1 cellular context compared by ENCODE assay signal in the genomic region with DNA sequence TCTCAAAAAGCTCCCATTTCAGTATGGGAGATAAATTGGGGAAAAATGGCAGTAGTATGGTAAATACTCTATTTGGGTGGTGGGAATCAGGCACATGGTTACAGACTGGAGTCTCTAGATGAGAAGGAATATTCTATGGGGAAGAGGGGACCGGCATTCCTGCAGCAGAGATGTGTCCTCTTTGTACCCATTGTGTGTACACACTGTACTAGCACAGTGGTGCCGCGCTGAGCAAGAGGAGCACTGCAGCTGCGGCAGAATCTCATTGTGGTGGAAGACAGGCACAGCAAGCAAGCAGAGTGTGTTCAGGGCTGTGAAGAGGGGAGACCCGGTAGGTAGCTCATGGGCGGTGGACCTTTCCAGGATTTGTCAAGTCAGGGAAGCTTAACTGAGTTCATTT.
TF ChIP-seq lines count a peak whose summit lies in the region.

No MANE protein-coding gene starts in this region.

TF ChIP-seq in WTC11, 78 proteins besides CTCF, POLR2A, EP300 and RAD21 (continued from another document):
- TF ChIP-seq ATF1 (CRISPR knock-in tag; IDR thresholded peaks at IDR 0.05) (no peak), NR2C2 (CRISPR knock-in tag; IDR thresholded peaks at IDR 0.05) (no peak), ZNF232 (CRISPR knock-in tag; IDR thresholded peaks at IDR 0.05) (no peak), SMAD3 (CRISPR knock-in tag; IDR thresholded peaks at IDR 0.05; ENCODE audit: borderline replicate concordance) (no peak)
- TF ChIP-seq, protein P1, sequence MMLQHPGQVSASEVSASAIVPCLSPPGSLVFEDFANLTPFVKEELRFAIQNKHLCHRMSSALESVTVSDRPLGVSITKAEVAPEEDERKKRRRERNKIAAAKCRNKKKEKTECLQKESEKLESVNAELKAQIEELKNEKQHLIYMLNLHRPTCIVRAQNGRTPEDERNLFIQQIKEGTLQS (CRISPR knock-in tag; conservative IDR thresholded peaks at IDR 0.05) = no peak
- TF ChIP-seq, protein P2, sequence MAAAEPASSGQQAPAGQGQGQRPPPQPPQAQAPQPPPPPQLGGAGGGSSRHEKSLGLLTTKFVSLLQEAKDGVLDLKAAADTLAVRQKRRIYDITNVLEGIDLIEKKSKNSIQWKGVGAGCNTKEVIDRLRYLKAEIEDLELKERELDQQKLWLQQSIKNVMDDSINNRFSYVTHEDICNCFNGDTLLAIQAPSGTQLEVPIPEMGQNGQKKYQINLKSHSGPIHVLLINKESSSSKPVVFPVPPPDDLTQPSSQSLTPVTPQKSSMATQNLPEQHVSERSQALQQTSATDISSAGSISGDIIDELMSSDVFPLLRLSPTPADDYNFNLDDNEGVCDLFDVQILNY (CRISPR knock-in tag; IDR thresholded peaks at IDR 0.05) = no peak
- TF ChIP-seq, protein P3, sequence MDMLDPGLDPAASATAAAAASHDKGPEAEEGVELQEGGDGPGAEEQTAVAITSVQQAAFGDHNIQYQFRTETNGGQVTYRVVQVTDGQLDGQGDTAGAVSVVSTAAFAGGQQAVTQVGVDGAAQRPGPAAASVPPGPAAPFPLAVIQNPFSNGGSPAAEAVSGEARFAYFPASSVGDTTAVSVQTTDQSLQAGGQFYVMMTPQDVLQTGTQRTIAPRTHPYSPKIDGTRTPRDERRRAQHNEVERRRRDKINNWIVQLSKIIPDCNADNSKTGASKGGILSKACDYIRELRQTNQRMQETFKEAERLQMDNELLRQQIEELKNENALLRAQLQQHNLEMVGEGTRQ (CRISPR knock-in tag; IDR thresholded peaks at IDR 0.05) = no peak
- TF ChIP-seq, protein P4, sequence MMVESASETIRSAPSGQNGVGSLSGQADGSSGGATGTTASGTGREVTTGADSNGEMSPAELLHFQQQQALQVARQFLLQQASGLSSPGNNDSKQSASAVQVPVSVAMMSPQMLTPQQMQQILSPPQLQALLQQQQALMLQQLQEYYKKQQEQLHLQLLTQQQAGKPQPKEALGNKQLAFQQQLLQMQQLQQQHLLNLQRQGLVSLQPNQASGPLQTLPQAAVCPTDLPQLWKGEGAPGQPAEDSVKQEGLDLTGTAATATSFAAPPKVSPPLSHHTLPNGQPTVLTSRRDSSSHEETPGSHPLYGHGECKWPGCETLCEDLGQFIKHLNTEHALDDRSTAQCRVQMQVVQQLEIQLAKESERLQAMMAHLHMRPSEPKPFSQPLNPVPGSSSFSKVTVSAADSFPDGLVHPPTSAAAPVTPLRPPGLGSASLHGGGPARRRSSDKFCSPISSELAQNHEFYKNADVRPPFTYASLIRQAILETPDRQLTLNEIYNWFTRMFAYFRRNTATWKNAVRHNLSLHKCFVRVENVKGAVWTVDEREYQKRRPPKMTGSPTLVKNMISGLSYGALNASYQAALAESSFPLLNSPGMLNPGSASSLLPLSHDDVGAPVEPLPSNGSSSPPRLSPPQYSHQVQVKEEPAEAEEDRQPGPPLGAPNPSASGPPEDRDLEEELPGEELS (CRISPR knock-in tag; IDR thresholded peaks at IDR 0.05) = no peak
- TF ChIP-seq, protein P5, sequence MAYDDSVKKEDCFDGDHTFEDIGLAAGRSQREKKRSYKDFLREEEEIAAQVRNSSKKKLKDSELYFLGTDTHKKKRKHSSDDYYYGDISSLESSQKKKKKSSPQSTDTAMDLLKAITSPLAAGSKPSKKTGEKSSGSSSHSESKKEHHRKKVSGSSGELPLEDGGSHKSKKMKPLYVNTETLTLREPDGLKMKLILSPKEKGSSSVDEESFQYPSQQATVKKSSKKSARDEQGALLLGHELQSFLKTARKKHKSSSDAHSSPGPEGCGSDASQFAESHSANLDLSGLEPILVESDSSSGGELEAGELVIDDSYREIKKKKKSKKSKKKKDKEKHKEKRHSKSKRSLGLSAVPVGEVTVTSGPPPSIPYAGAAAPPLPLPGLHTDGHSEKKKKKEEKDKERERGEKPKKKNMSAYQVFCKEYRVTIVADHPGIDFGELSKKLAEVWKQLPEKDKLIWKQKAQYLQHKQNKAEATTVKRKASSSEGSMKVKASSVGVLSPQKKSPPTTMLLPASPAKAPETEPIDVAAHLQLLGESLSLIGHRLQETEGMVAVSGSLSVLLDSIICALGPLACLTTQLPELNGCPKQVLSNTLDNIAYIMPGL (CRISPR knock-in tag; IDR thresholded peaks at IDR 0.05) = no peak
